Comparison of ENCODE assay signal across 30 cellular contexts in genomic region chr20:7937328-7937727, GRCh38. TPM values are rescaled to one million over a fixed set of nuclear protein-coding genes. Genes with fewer than 3 reads are reported as not detected.
"Had no signal": no experiment of that assay in that cellular context is flagged by ENCODE, and none has a peak within 500 bp of the region (broad histone marks: within the 10 kb centered on the region; RNA-seq: fewer than 3 reads in every experiment).

No MANE protein-coding gene starts in this region.

- H3K36me3 Mint-ChIP-seq: natural killer cell; stimulated activated memory B cell treated with anti-CD40 and anti-IgM and Interleukin-4, amounts not matched to agents 10 μg/mL and 1 μg/mL and 100 μg/mL, for 72 hours had no signal

- H3K27ac ChIP-seq: coronary artery, esophagus squamous epithelium, heart right ventricle, left lung, lower lobe of right lung, ovary, psoas muscle, skin epidermis, spleen, testis, tibial nerve, upper lobe of left lung had no signal

- H3K4me1 ChIP-seq: heart right ventricle, left lung, lower lobe of right lung, psoas muscle, testis had no signal

- DNase-seq: dermis blood vessel endothelial cell; effector memory CD4-positive, alpha-beta T cell; erythroblast; esophagus squamous epithelium; foreskin melanocyte; glutamatergic neuron; heart right ventricle; hippocampal formation; left cardiac atrium; left lung; lower lobe of right lung; natural killer cell; occipital lobe; ovary; posterior cingulate gyrus; psoas muscle; right cardiac atrium; spleen; stimulated activated CD4-positive, alpha-beta T cell treated with anti-CD3 and anti-CD28 coated beads, Interleukin-4, amount 100 ng/mL, for 4 hours; stimulated activated naive CD8-positive, alpha-beta T cell treated with anti-CD3 and anti-CD28 coated beads, Interleukin-15, Interleukin-2, amounts not matched to agents 100 U/mL and 50 U/mL, for 24 hours; substantia nigra; testis; upper lobe of left lung had no signal

- H3K9me3 ChIP-seq: esophagus squamous epithelium, heart right ventricle, left lung, lower lobe of right lung, ovary, psoas muscle, spleen, testis, tibial nerve, upper lobe of left lung had no signal

- ATAC-seq: lower lobe of right lung; natural killer cell; psoas muscle; stimulated activated memory B cell treated with anti-CD40 and anti-IgM and Interleukin-4, amounts not matched to agents 10 μg/mL and 1 μg/mL and 100 μg/mL, for 72 hours; stimulated activated naive CD8-positive, alpha-beta T cell treated with anti-CD3 and anti-CD28 coated beads, Interleukin-15, Interleukin-2, amounts not matched to agents 100 U/mL and 50 U/mL, for 24 hours had no signal

- H3K27me3 ChIP-seq: esophagus squamous epithelium, heart right ventricle, left lung, ovary, spleen, testis, tibial nerve, upper lobe of left lung had no signal

- H3K36me3 ChIP-seq: esophagus squamous epithelium, heart right ventricle, left lung, lower lobe of right lung, ovary, spleen, tibial nerve, upper lobe of left lung had no signal

- H3K27ac Mint-ChIP-seq: natural killer cell; stimulated activated memory B cell treated with anti-CD40 and anti-IgM and Interleukin-4, amounts not matched to agents 10 μg/mL and 1 μg/mL and 100 μg/mL, for 72 hours had no signal

- H3K4me3 Mint-ChIP-seq: natural killer cell; stimulated activated memory B cell treated with anti-CD40 and anti-IgM and Interleukin-4, amounts not matched to agents 10 μg/mL and 1 μg/mL and 100 μg/mL, for 72 hours had no signal

- H3K4me3 ChIP-seq: coronary artery, esophagus squamous epithelium, heart right ventricle, left lung, lower lobe of right lung, ovary, psoas muscle, skin epidermis, spleen, testis, tibial nerve, upper lobe of left lung had no signal

RNA-seq across cellular contexts. Expression of gene HAO1, which starts 2.9 kb away (rescaled TPM):
- total RNA-seq: dermis blood vessel endothelial cell, heart right ventricle, kidney epithelial cell, left cardiac atrium, left lung, lower lobe of right lung, mononuclear cell, natural killer cell, occipital lobe, ovary, psoas muscle, right cardiac atrium, spleen, tibial nerve had no signal
- polyA plus RNA-seq: heart right ventricle, neural cell, ovary, psoas muscle, right cardiac atrium, spleen had no signal
